Comparison of ENCODE assay signal across 8 cellular contexts in the genomic region with DNA sequence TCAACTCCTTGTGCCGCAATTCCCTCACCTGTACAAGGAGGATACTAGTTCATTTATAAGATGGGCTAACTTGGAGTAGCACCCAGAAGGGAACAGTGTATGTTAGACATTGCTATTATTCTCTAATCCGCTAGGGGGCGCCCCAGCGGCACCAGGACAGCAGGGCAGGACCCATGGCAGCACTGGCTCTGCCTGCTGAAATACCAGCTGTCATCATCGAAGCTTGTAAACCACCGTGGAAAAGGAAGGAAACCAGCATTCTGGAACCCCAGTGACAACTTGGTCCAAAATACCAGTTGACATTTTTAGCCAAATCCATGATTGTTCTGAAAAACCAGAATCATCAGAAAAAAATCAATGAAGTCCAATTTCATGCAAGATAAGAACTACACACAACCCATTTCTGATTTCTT.
DNase-seq lines count a peak whose midpoint lies in the region; ATAC-seq and TF ChIP-seq lines count a peak whose summit lies in the region.

No MANE protein-coding gene starts in this region.

- H3K4me3 Mint-ChIP-seq in activated naive CD4-positive, alpha-beta T cell treated with anti-CD3 and anti-CD28 coated beads, Interleukin-2, amount 10 ng/mL, durations not matched to agents 7 days and 5 days: no peak overlapping the region

- TF ChIP-seq CTCF in C4-2B (conservative IDR thresholded peaks at IDR 0.05): peak; percentile 97

- 16% methylated on average over 6 of the region's 6 CpGs for WGBS in right cardiac atrium

- CTCF ChIA-PET in activated naive CD4-positive, alpha-beta T cell treated with anti-CD3 and anti-CD28 coated beads, Interleukin-2, amount 10 ng/mL, durations not matched to agents 7 days and 5 days (lab: Charles Lee): interaction anchor here (1.0 kb wide), 1 partner anchor 10 kb away, joined by 3 read pairs; no protein-coding TSS in a partner anchor

- no peaks in the 10 kb centered on the region for H3K9me3 ChIP-seq in right cardiac atrium (ENCODE audit: control insufficient read depth, low read length)

- no peak overlapping the region for H3K27ac Mint-ChIP-seq in activated naive CD4-positive, alpha-beta T cell treated with anti-CD3 and anti-CD28 coated beads, Interleukin-2, amount 10 ng/mL, durations not matched to agents 7 days and 5 days

- no peaks in the 10 kb centered on the region for H3K4me1 Mint-ChIP-seq in activated naive CD4-positive, alpha-beta T cell treated with anti-CD3 and anti-CD28 coated beads, Interleukin-2, amount 10 ng/mL, durations not matched to agents 7 days and 5 days

- H3K36me3 Mint-ChIP-seq in activated naive CD4-positive, alpha-beta T cell treated with anti-CD3 and anti-CD28 coated beads, Interleukin-2, amount 10 ng/mL, durations not matched to agents 7 days and 5 days: no peaks in the 10 kb centered on the region

- ATAC-seq in GM18511 (IDR thresholded peaks at IDR 0.05; ENCODE audit: unreplicated experiment) (peak; percentile 84), HG02973 (IDR thresholded peaks at IDR 0.05; ENCODE audit: unreplicated experiment) (peak; percentile 76), right cardiac atrium (peak; percentile 79 to 95)

- intact Hi-C loops in right cardiac atrium (cut with DNase I): loop anchor here in 1 of 4 donors (10.0 kb wide), 1 partner anchor 129 kb away; a partner anchor contains a TSS

- DNase-seq in NCI-H748 (lab: John Stamatoyannopoulos, UW; ENCODE audit: unreplicated experiment) (peak; percentile 62), right cardiac atrium (peak; percentile 67 to 77 (median 77)), smooth muscle cell of the brain vasculature (ENCODE audit: low read depth, low spot score) (peak; percentile 37), DMS79 treated with DMSO at 0.1 percent for 48 hours (lab: John Stamatoyannopoulos, UW) (no peak)
- DNase-seq in activated naive CD4-positive, alpha-beta T cell treated with anti-CD3 and anti-CD28 coated beads, Interleukin-2, amount 10 ng/mL, durations not matched to agents 7 days and 5 days: peak; percentile 49

- H3K9me3 Mint-ChIP-seq in activated naive CD4-positive, alpha-beta T cell treated with anti-CD3 and anti-CD28 coated beads, Interleukin-2, amount 10 ng/mL, durations not matched to agents 7 days and 5 days: peaks cover 4% of the 10 kb centered on the region

- no peaks in the 10 kb centered on the region for H3K27me3 Mint-ChIP-seq in activated naive CD4-positive, alpha-beta T cell treated with anti-CD3 and anti-CD28 coated beads, Interleukin-2, amount 10 ng/mL, durations not matched to agents 7 days and 5 days

- H3K4me3 ChIP-seq in right cardiac atrium (ENCODE audit: low read length): no peak overlapping the region

- H3K4me1 ChIP-seq in right cardiac atrium (ENCODE audit: control insufficient read depth, insufficient read depth, low read length): no peaks in the 10 kb centered on the region

- H3K27me3 ChIP-seq in right cardiac atrium (ENCODE audit: control insufficient read depth, insufficient read depth): no peaks in the 10 kb centered on the region

- H3K27ac ChIP-seq in C4-2B (no peak overlapping the region), right cardiac atrium (ENCODE audit: low read length) (no peak overlapping the region)
